10 cellular contexts compared by ENCODE assay signal in genomic region chr1:64948905-64949833, GRCh38. TPM values are rescaled to one million over a fixed set of nuclear protein-coding genes. Genes with fewer than 3 reads are reported as not detected.
DNase-seq lines count a peak whose midpoint lies in the region; ATAC-seq, FAIRE-seq and TF ChIP-seq lines count a peak whose summit lies in the region.
"Had no signal": no experiment of that assay in that cellular context is flagged by ENCODE, and none has a peak within 500 bp of the region (broad histone marks: within the 10 kb centered on the region; RNA-seq: fewer than 3 reads in every experiment).

No MANE protein-coding gene starts in this region.

- FAIRE-seq in GM12892 (lab: Jason Lieb, UNC), result peak; percentile 33
- FAIRE-seq in bronchial epithelial cell (lab: Jason Lieb, UNC), result no peak

- peaks cover 2% of the 10 kb centered on the region for H3K36me3 Mint-ChIP-seq in osteocyte (ENCODE audit: unreplicated experiment)

- H3K4me3 ChIP-seq in bronchial epithelial cell (ENCODE audit: low read depth, low read length) (no peak overlapping the region), suprapubic skin (no peak overlapping the region)

- no peaks in the 10 kb centered on the region for H3K9me3 ChIP-seq in suprapubic skin

- H3K27ac Mint-ChIP-seq in osteocyte (ENCODE audit: unreplicated experiment), result peak overlapping the region; percentile 39

- H3K27me3 ChIP-seq in bronchial epithelial cell (ENCODE audit: control insufficient read depth, insufficient read depth, low read length) (no peaks in the 10 kb centered on the region), suprapubic skin (no peaks in the 10 kb centered on the region)
- H3K27me3 ChIP-seq: brain microvascular endothelial cell had no signal

- H3K36me3 ChIP-seq in bronchial epithelial cell (ENCODE audit: control insufficient read depth, insufficient read depth, low read length) (no peaks in the 10 kb centered on the region), suprapubic skin (no peaks in the 10 kb centered on the region)
- H3K36me3 ChIP-seq: brain microvascular endothelial cell had no signal

- TF ChIP-seq POLR2A in GM12892 (IDR thresholded peaks at IDR 0.05; ENCODE audit: low read depth, low read length) (no peak), suprapubic skin (IDR thresholded peaks at IDR 0.05) (no peak)

- 66% methylated on average over 3 of the region's 3 CpGs for WGBS in suprapubic skin

- no peak for TF ChIP-seq EP300 in suprapubic skin (IDR thresholded peaks at IDR 0.05)

- no peak overlapping the region for H3K27ac ChIP-seq in suprapubic skin
- H3K27ac ChIP-seq: brain microvascular endothelial cell, HL-60 had no signal

- TF ChIP-seq CTCF in bronchial epithelial cell (IDR thresholded peaks at IDR 0.05; ENCODE audit: insufficient read depth, low read length, severe bottlenecking) (no peak), osteocyte (IDR thresholded peaks at IDR 0.05) (no peak), suprapubic skin (IDR thresholded peaks at IDR 0.05) (no peak)

- no peaks in the 10 kb centered on the region for H3K27me3 Mint-ChIP-seq in osteocyte (ENCODE audit: unreplicated experiment)

- no peak for ATAC-seq in HG02852 (IDR thresholded peaks at IDR 0.05; ENCODE audit: unreplicated experiment)

- H3K4me1 ChIP-seq in suprapubic skin, result peaks cover 34% of the 10 kb centered on the region

- no peaks in the 10 kb centered on the region for H3K9me3 Mint-ChIP-seq in osteocyte (ENCODE audit: unreplicated experiment)

- H3K4me3 Mint-ChIP-seq in osteocyte (ENCODE audit: unreplicated experiment), result no peak overlapping the region

- H3K4me1 Mint-ChIP-seq in osteocyte (ENCODE audit: unreplicated experiment), result peaks cover 30% of the 10 kb centered on the region

- DNase-seq in GM12892 (ENCODE audit: insufficient read length) (no peak), OCI-M1 (lab: John Stamatoyannopoulos, UW) (peak; percentile 76), bronchial epithelial cell (ENCODE audit: low read depth) (peak; percentile 74), osteocyte (ENCODE audit: extremely low spot score, unreplicated experiment) (no peak), NCI-H1436 treated with DMSO at 0.1 percent for 48 hours (lab: John Stamatoyannopoulos, UW) (no peak), suprapubic skin (ENCODE audit: low spot score in 2 of 2) (no peak)
- DNase-seq: brain microvascular endothelial cell, islet precursor cell had no signal

RNA-seq across cellular contexts. Expression of gene JAK1, which starts 17.2 kb away (rescaled TPM):
- polyA plus RNA-seq in GM12892 (2012; ENCODE audit: missing spikeins), result 21.8 TPM
- total RNA-seq in bronchial epithelial cell, result 55.8 and 63.0 TPM in 2 replicates
- total RNA-seq in osteocyte, result 103 TPM in 2 replicates
- 100 to 1,000 TPM in 3 of 4 donors, 10 to 100 TPM in 1; 99.0 to 169 (median 127) TPM for total RNA-seq in suprapubic skin

Comparison
In these comparisons a context has a peak if more than half of its experiments do, and no peak if none do; other contexts are left out.
1. DNase-seq: peak in OCI-M1 (single experiment) and bronchial epithelial cell (single experiment); none in GM12892 (single experiment), osteocyte (single experiment), NCI-H1436 treated with DMSO at 0.1 percent for 48 hours (single experiment) and suprapubic skin (0 of 2).